16 cellular contexts compared by ENCODE assay signal in the genomic region with DNA sequence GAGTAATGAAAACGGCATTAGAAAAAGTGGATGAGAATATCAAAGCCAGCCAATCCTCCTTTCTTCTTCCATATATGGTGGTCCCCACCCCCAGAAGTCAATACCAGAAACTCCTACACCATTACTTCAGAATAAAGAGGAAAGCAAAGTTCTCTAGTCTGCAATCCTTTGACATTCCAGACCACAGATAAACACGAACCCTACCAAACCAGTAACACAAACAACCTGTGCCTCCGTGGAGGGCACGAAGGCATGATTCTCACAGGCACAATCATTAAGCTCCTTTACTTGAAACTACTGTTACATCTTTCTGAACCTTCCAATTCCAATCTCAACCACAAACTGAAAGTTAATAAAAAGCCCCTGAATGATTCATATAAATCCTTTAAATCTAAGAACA. TPM values are rescaled to one million over a fixed set of nuclear protein-coding genes. Genes with fewer than 3 reads are reported as not detected.
DNase-seq lines count a peak whose midpoint lies in the region; ATAC-seq and TF ChIP-seq lines count a peak whose summit lies in the region.
"Had no signal": no experiment of that assay in that cellular context is flagged by ENCODE, and none has a peak within 500 bp of the region (broad histone marks: within the 10 kb centered on the region; RNA-seq: fewer than 3 reads in every experiment).

No MANE protein-coding gene starts in this region.

- no peaks in the 10 kb centered on the region for H4K20me1 ChIP-seq in mammary epithelial cell (ENCODE audit: insufficient read depth, low read length)

- H2AFZ ChIP-seq in mammary epithelial cell (ENCODE audit: low read depth, low read length), result peak overlapping the region; percentile 34

- CTCF ChIA-PET in AG04450 (lab: Charles Lee), result no interaction called here
- CTCF ChIA-PET in mammary epithelial cell (lab: Charles Lee; ENCODE audit: low non-redundant PET), result no interaction called here

- in situ Hi-C loops in mammary epithelial cell (cut with MboI; ENCODE audit: low sequenced_read_pairs in 2 of 2), result no loop called here

- no peaks in the 10 kb centered on the region for H3K36me3 ChIP-seq in HUES48 (ENCODE audit: control insufficient read depth, insufficient read depth, low read length)
- no peaks in the 10 kb centered on the region for H3K36me3 ChIP-seq in mammary epithelial cell (ENCODE audit: insufficient read depth, low read length)
- no peaks in the 10 kb centered on the region for H3K36me3 ChIP-seq in left lung
- H3K36me3 ChIP-seq: lower lobe of right lung, pancreas had no signal

- H3K9me3 ChIP-seq in AG04450 (ENCODE audit: control insufficient read depth, insufficient read depth, low read length) (no peaks in the 10 kb centered on the region; the same call in 1 of the 2 replicates), HUES48 (ENCODE audit: control insufficient read depth, insufficient read depth, low read length) (no peaks in the 10 kb centered on the region), mammary epithelial cell (replicated peaks; ENCODE audit: insufficient read depth, low read length) (no peaks in the 10 kb centered on the region), left lung (no peaks in the 10 kb centered on the region)
- H3K9me3 ChIP-seq: lower lobe of right lung, pancreas had no signal

- H3K4me3 ChIP-seq in AG04450 (ENCODE audit: low read depth, low read length), result peak overlapping the region; percentile 39
- no peak overlapping the region for H3K4me3 ChIP-seq in HUES48 (ENCODE audit: low read depth, low read length)
- H3K4me3 ChIP-seq in mammary epithelial cell (replicated peaks in 1 of 3; ENCODE audit: insufficient read depth in 1 of 3, low read depth in 2 of 3, low read length in 3 of 3), result no peak overlapping the region
- H3K4me3 ChIP-seq in left lung, result no peak overlapping the region
- no peak overlapping the region for H3K4me3 ChIP-seq in foreskin fibroblast (ENCODE audit: low read depth in 1 of 2, low read length in 2 of 2)
- H3K4me3 ChIP-seq: lower lobe of right lung, pancreas had no signal

- H3K27me3 ChIP-seq in AG04450 (ENCODE audit: control insufficient read depth, insufficient read depth, low read length) (no peaks in the 10 kb centered on the region), HUES48 (ENCODE audit: control insufficient read depth, insufficient read depth, low read length) (no peaks in the 10 kb centered on the region), mammary epithelial cell (ENCODE audit: insufficient read depth, low read length) (no peaks in the 10 kb centered on the region), left lung (no peaks in the 10 kb centered on the region)
- H3K27me3 ChIP-seq: foreskin keratinocyte, pancreas had no signal

- H3K4me2 ChIP-seq in mammary epithelial cell (ENCODE audit: insufficient read depth, low read depth, low read length), result no peak overlapping the region

- H3K9ac ChIP-seq in HUES48 (ENCODE audit: low read depth, low read length), result no peak overlapping the region
- H3K9ac ChIP-seq in mammary epithelial cell (ENCODE audit: insufficient read depth, low read length), result no peak overlapping the region

- H3K27ac ChIP-seq in AG04450 (ENCODE audit: low read depth, low read length), result peak overlapping the region; percentile 77
- H3K27ac ChIP-seq in HUES48 (ENCODE audit: low read depth, low read length), result peak overlapping the region; percentile 74
- H3K27ac ChIP-seq in mammary epithelial cell (ENCODE audit: insufficient read depth, low read depth, low read length), result no peak overlapping the region
- H3K27ac ChIP-seq in left lung, result peak overlapping the region in 1 of 2 donors; percentile 33
- H3K27ac ChIP-seq: foreskin keratinocyte, lower lobe of right lung had no signal

- dilution Hi-C loops in mammary epithelial cell (cut with HindIII; ENCODE audit: low sequenced_read_pairs), result no loop called here

- H3K4me1 ChIP-seq in HUES48 (ENCODE audit: control insufficient read depth, insufficient read depth, low read length) (peaks cover 48% of the 10 kb centered on the region), mammary epithelial cell (ENCODE audit: insufficient read depth, low read length) (peaks cover 7% of the 10 kb centered on the region), left lung (peaks cover 12 to 27% of the 10 kb centered on the region in 2 donors)
- H3K4me1 ChIP-seq: foreskin keratinocyte had no signal

- intact Hi-C loops in mammary epithelial cell (cut with micrococcal nuclease) (no loop called here), left lung (cut with DNase I) (no loop called here)

- POLR2A ChIA-PET in AG04450 (lab: Yijun Ruan, JAX), result interaction anchor here (0.6 to 1.0 kb wide), 2 partner anchors 13 to 15 kb away, joined by 3 to 10 read pairs; no protein-coding TSS in a partner anchor

- ATAC-seq in left lung, result peak; percentile 52
- ATAC-seq in HG02588 (IDR thresholded peaks at IDR 0.05; ENCODE audit: unreplicated experiment), result no peak
- ATAC-seq: activated T-helper 17 cell treated with anti-CD3 and anti-CD28 coated beads, Interleukin-2, amount 50 U/mL, for 72 hours; foreskin keratinocyte had no signal

- no TSS peak for BruUV-seq in mammary epithelial cell (replicated peaks; lab: Mats Ljungman, UMichigan)

- no peak for TF ChIP-seq CTCF in AG04450 (IDR thresholded peaks at IDR 0.05; ENCODE audit: low read depth, low read length)
- TF ChIP-seq CTCF in mammary epithelial cell (conservative IDR thresholded peaks at IDR 0.05 in 1 of 2, IDR thresholded peaks at IDR 0.05 in 1 of 2; ENCODE audit: extremely low read depth in 1 of 2, insufficient read depth in 1 of 2, low read depth in 1 of 2, low read length in 2 of 2), result no peak
- no peak for TF ChIP-seq CTCF in left lung (IDR thresholded peaks at IDR 0.05)
- no peak for TF ChIP-seq CTCF in foreskin fibroblast (IDR thresholded peaks at IDR 0.05; ENCODE audit: low read depth, low read length)

- no peaks in the 10 kb centered on the region for H3K79me2 ChIP-seq in mammary epithelial cell (ENCODE audit: insufficient read depth, low read length)

- no peak for DNase-seq in AG04450 (ENCODE audit: low read depth, low spot score)
- DNase-seq in mammary epithelial cell, result peak; percentile 23
- DNase-seq in left lung, result no peak
- DNase-seq in activated effector memory CD4-positive, alpha-beta T cell treated with anti-CD3 and anti-CD28 coated beads, Interleukin-2, amount 50 U/mL, for 16 hours, result no peak
- no peak for DNase-seq in SW480 (ENCODE audit: low spot score)
- no peak for DNase-seq in foreskin fibroblast
- DNase-seq: activated CD4-positive, alpha-beta T cell treated with anti-CD3 and anti-CD28 coated beads for 4 hours; DMS79; foreskin keratinocyte; KBM-7; lower lobe of right lung; NCI-H2029 treated with DMSO at 0.1 percent for 48 hours had no signal

- 8% methylated on average over 4 of the region's 4 CpGs for WGBS in mammary epithelial cell (ENCODE audit: low coverage, missing lambda C conversion rate)

RNA-seq across cellular contexts. Expression of a gene that starts 16.3 kb away (rescaled TPM):
- 3.5 and 4.1 TPM in 2 replicates for polyA plus RNA-seq in AG04450 (2011; rRNA removed)
- polyA minus RNA-seq in AG04450 (2011; rRNA and poly(A)+ RNA removed), result 6.4 and 7.6 TPM in 2 replicates
- 1 to 10 TPM in 1 of 2 donors, under 1 TPM in 1; 0.45 to 2.8 TPM for total RNA-seq in mammary epithelial cell
- 0.57 TPM for polyA plus RNA-seq in mammary epithelial cell
- polyA minus RNA-seq in mammary epithelial cell, result 1.4 TPM
- total RNA-seq in left lung, result 10 to 100 TPM in 1 of 2 donors, 1 to 10 TPM in 1; 5.8 to 10.3 TPM
